Comparison of ENCODE assay signal across 14 cellular contexts in the genomic region with DNA sequence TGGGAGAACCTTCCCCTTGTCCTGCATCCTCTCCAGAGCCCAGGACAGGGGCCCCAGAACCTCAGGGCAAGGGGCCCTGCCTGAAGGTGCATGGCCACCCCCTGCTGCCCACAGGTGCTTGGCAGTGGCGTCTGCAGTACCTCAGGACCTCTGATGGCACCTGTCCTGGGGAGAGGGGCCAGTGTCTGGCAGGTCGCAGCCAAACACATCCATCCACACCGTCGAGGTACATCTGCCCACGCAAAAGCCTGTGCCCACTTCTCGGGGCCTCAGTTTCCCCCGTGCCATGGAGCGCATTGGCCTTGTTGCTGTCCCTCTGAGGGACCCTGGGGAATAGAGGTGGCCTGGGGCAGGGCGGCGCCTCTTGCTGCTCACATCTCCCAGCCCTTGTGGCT.
"Had no signal": no experiment of that assay in that cellular context is flagged by ENCODE, and none has a peak within 500 bp of the region (broad histone marks: within the 10 kb centered on the region; RNA-seq: fewer than 3 reads in every experiment).

No MANE protein-coding gene starts in this region.

- H3K4me3 ChIP-seq: left lung, thyroid gland had no signal

- H3K27me3 ChIP-seq: foreskin keratinocyte, thyroid gland had no signal

- H3K27ac ChIP-seq: epithelial cell of prostate, foreskin keratinocyte, left lung, thyroid gland had no signal

- H3K9me3 ChIP-seq: left lung, thyroid gland had no signal

- ATAC-seq: activated naive CD4-positive, alpha-beta T cell treated with anti-CD3 and anti-CD28 coated beads, Interleukin-2, amount 50 U/mL, for 72 hours; foreskin keratinocyte; left lung had no signal

- DNase-seq: activated CD4-positive, alpha-beta T cell treated with anti-CD3 and anti-CD28 coated beads, Interleukin-2, amount 50 U/mL, for 1 hour; activated CD8-positive, alpha-beta memory T cell treated with anti-CD3 and anti-CD28 coated beads for 24 hours; activated CD8-positive, alpha-beta memory T cell treated with anti-CD3 and anti-CD28 coated beads, Interleukin-2, amount 50 U/mL, for 48 hours; activated gamma-delta T cell treated with Interleukin-2 at 50 U/mL for 16 hours; foreskin keratinocyte; hypothalamus; mammary epithelial cell; stimulated activated naive CD4-positive, alpha-beta T cell treated with Interleukin-2 at 50 U/mL for 16 hours; T-helper 1 cell; T1000; thyroid gland had no signal

- H3K9me3 Mint-ChIP-seq: activated naive CD4-positive, alpha-beta T cell treated with anti-CD3 and anti-CD28 coated beads, Interleukin-2, amount 50 U/mL, for 72 hours had no signal
